ENCODE assay signal across 8 cellular contexts in genomic region chr5:159515909-159516415, GRCh38.
DNase-seq lines count a peak whose midpoint lies in the region; ATAC-seq lines count a peak whose summit lies in the region.

No MANE protein-coding gene starts in this region.

- DNase-seq in D341Med (ENCODE audit: low spot score) (peak; percentile 74), SKM-1 treated with dmso at 0.1 percent for 144 hours (lab: John Stamatoyannopoulos, UW; ENCODE audit: unreplicated experiment) (peak; percentile 66), iPS DF 4.7 (ENCODE audit: extremely low read depth, low spot score) (peak; percentile 36), NCI-H2107 (lab: John Stamatoyannopoulos, UW) (no peak)
- DNase-seq in activated naive CD8-positive, alpha-beta T cell treated with anti-CD3 and anti-CD28 coated beads, Interleukin-2, amount 50 U/mL, for 16 hours (ENCODE audit: low read depth, low spot score), result peak; percentile 53
- peak; percentile 9 to 65 for DNase-seq in stimulated activated CD4-positive, alpha-beta T cell treated with anti-CD3 and anti-CD28 coated beads, Interleukin-1b, Interleukin-23, amount 100 ng/mL, for 1 hour (ENCODE audit: low read depth in 2 of 2)

- ATAC-seq in GM19452 (IDR thresholded peaks at IDR 0.05; ENCODE audit: unreplicated experiment) (peak; percentile 97), HG03520 (IDR thresholded peaks at IDR 0.05; ENCODE audit: unreplicated experiment) (peak; percentile 97)
